ENCODE assay signal across 8 cellular contexts in the genomic region with DNA sequence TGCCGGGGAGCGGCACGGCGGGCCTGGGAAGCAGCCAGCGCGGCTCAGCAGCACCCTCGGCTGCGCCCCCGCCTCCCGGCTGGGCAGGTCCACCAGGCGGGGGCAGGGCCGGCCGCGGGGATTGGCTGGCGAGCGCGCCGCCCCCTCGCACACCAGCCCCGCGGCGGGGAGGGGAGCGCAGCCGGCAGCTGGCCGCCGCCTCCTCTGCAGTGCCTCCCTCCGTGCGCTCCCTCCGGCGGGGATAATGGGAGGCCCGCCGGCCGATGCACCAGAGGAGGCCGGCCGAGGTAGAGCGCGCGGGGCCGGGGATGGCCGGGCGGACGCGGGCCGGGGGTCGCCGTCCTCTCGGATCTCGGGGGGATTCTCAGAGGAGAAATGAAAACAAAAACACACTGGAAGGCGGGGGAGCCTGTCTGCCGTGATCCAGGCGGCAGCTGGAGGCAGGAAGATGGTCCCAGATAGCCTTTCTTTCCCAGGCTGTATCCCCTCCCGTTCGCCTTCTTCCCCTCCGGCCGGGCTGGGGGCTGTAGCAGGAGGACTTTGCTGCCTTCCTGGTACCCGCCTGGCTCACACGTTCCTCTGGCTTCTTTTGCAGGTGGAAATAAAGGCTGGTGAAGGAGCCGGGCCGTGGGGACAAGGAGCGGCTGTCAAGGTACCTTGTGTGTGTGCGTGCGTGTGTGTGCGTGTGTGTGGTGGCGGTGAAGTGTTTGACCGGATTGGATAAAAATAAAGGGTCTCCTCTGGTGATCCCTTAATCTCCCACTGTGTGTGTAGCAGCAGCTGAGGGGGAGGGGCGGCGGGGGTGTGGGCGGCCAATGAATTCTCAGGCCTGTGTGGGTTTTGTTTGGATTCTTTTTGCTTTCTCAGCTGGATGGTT. TPM values are rescaled to one million over a fixed set of nuclear protein-coding genes. Genes with fewer than 3 reads are reported as not detected.
DNase-seq lines count a peak whose midpoint lies in the region; ATAC-seq and TF ChIP-seq lines count a peak whose summit lies in the region.

No MANE protein-coding gene starts in this region.

- peaks cover 76% of the 10 kb centered on the region for H3K4me1 Mint-ChIP-seq in WTC11

- POLR2A ChIA-PET in WTC11 (lab: Charles Lee): interaction anchor here (0.6 to 2.2 kb wide), 4 partner anchors 15 to 552 kb away, joined by 3 to 8 read pairs (median 5); partner anchors contain the start of genes DOK1, LOXL3 and MOB1A

- DNase-seq in GM13977 (ENCODE audit: low spot score) (peak; percentile 94), NCI-H2029 (lab: John Stamatoyannopoulos, UW) (peak; percentile 71), WTC11 (ENCODE audit: low spot score) (peak; percentile 84), cerebellar cortex (ENCODE audit: low spot score) (peak; percentile 72), kidney glomerular epithelial cell (lab: John Stamatoyannopoulos, UW) (peak; percentile 63)
- peak; percentile 63 to 67 for DNase-seq in stimulated activated CD4-positive, alpha-beta T cell treated with anti-CD3 and anti-CD28 coated beads, Interleukin-15, amount 100 ng/mL, for 1 hour (ENCODE audit: low read depth in 1 of 2, low spot score in 1 of 2)
- DNase-seq in effector CD4-positive, alpha-beta T cell: no peak

- H3K9me3 Mint-ChIP-seq in WTC11: no peaks in the 10 kb centered on the region

- peak overlapping the region; percentile 82 for H3K4me3 Mint-ChIP-seq in WTC11

- TF ChIP-seq CTCF in GM13977 (IDR thresholded peaks at IDR 0.05; ENCODE audit: extremely low read depth, insufficient read depth, missing control alignments) (no peak), WTC11 (IDR thresholded peaks at IDR 0.05) (no peak)

- in situ Hi-C loops in GM13977 (cut with MboI; ENCODE audit: low pct_unique_long_range_greater_than_20kb, low sequenced_read_pairs, unreplicated experiment): no loop called here

- H3K27ac Mint-ChIP-seq in WTC11: peak overlapping the region; percentile 63

- H3K27me3 Mint-ChIP-seq in WTC11 (ENCODE audit: low read depth): no peaks in the 10 kb centered on the region

- ATAC-seq in HG02798 (IDR thresholded peaks at IDR 0.05; ENCODE audit: poor library complexity, unreplicated experiment): peak; percentile 94
- peak; percentile 83 for ATAC-seq in WTC11

- CTCF ChIA-PET in WTC11 (lab: Charles Lee): interaction anchor here (0.6 to 2.2 kb wide), 7 partner anchors 10 to 1674 kb away, joined by 3 to 5 read pairs (median 4); no protein-coding TSS in a partner anchor

- H3K36me3 Mint-ChIP-seq in WTC11: no peaks in the 10 kb centered on the region

TF ChIP-seq in WTC11, 78 proteins besides CTCF, POLR2A, EP300 and RAD21:
- peak; percentile 77 for TF ChIP-seq SP1 (CRISPR knock-in tag; conservative IDR thresholded peaks at IDR 0.05)
- TF ChIP-seq E2F5 (CRISPR knock-in tag; IDR thresholded peaks at IDR 0.05): 0 out of 2 replicates have a peak, but pooled peaks have one; percentile 50
- 0 out of 2 replicates have a peak, but pooled peaks have one; percentile 23 for TF ChIP-seq ZNF232 (CRISPR knock-in tag; IDR thresholded peaks at IDR 0.05)
- peak; percentile 57 for TF ChIP-seq NFYB (CRISPR knock-in tag; conservative IDR thresholded peaks at IDR 0.05; ENCODE audit: low read depth)
- TF ChIP-seq CDX4 (CRISPR knock-in tag; IDR thresholded peaks at IDR 0.05; ENCODE audit: borderline replicate concordance): no peak
- TF ChIP-seq STAT6 (CRISPR knock-in tag; conservative IDR thresholded peaks at IDR 0.05; ENCODE audit: low read depth): no peak
- no peak for TF ChIP-seq SOX15 (CRISPR knock-in tag; IDR thresholded peaks at IDR 0.05)
- 0 out of 2 replicates have a peak, but pooled peaks have one; percentile 40 for TF ChIP-seq SMAD3 (CRISPR knock-in tag; IDR thresholded peaks at IDR 0.05; ENCODE audit: borderline replicate concordance)
- TF ChIP-seq ZNF317 (CRISPR knock-in tag; IDR thresholded peaks at IDR 0.05; ENCODE audit: borderline replicate concordance, low read depth): 0 out of 2 replicates have a peak, but pooled peaks have one; percentile 23
- TF ChIP-seq CREB1 (CRISPR knock-in tag; IDR thresholded peaks at IDR 0.05): no peak
- 0 out of 2 replicates have a peak, but pooled peaks have one; percentile 12 for TF ChIP-seq ZNF121 (CRISPR knock-in tag; IDR thresholded peaks at IDR 0.05)
- no peak for TF ChIP-seq GABPB1 (CRISPR knock-in tag; IDR thresholded peaks at IDR 0.05)
- TF ChIP-seq FOXK1 (CRISPR knock-in tag; IDR thresholded peaks at IDR 0.05): peak; percentile 57; the same call in 1 of the 2 replicates

RNA-seq across cellular contexts. Expression of gene TET3, which starts 18.0 kb away (rescaled TPM):
- 16.4 to 19.3 TPM (median 18.2 TPM) in 3 replicates for total RNA-seq in WTC11 (2021)
